ENCODE assay signal across 1 cellular context in the genomic region with DNA sequence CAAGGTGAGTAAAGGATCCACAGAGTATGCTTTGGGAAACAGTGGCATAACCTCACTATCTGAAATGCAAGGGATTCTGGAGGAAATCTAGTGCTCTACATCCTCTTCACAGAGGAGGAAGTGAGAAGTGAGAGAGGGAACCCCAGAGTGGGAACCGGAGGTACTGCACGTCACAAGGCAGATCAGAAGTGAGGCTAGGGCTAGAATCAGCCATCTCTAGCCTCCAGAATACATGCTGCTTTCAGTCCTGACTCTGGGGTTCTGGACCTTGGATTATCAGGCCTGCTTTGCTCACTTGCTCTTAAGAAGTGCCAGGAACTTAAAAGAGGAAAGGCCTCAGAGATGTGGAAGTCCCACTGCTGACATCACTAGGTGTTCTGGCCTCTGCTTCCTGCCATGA.
TF ChIP-seq lines count a peak whose summit lies in the region.

No MANE protein-coding gene starts in this region.

TF ChIP-seq in K562, 482 proteins besides CTCF, POLR2A, EP300 and RAD21 (continued from another document):
- TF ChIP-seq, protein P1, sequence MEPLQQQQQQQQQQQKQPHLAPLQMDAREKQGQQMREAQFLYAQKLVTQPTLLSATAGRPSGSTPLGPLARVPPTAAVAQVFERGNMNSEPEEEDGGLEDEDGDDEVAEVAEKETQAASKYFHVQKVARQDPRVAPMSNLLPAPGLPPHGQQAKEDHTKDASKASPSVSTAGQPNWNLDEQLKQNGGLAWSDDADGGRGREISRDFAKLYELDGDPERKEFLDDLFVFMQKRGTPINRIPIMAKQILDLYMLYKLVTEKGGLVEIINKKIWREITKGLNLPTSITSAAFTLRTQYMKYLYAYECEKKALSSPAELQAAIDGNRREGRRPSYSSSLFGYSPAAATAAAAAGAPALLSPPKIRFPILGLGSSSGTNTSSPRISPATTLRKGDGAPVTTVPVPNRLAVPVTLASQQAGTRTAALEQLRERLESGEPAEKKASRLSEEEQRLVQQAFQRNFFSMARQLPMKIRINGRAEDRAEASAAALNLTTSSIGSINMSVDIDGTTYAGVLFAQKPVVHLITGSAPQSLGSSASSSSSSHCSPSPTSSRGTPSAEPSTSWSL (CRISPR knock-in tag; IDR thresholded peaks at IDR 0.05; ENCODE audit: borderline replicate concordance), result no peak
- TF ChIP-seq NUFIP1 (IDR thresholded peaks at IDR 0.05; ENCODE audit: partially characterized antibody) (no peak), ZNF121 (CRISPR knock-in tag; conservative IDR thresholded peaks at IDR 0.05) (no peak), DEAF1 (CRISPR knock-in tag; IDR thresholded peaks at IDR 0.05) (no peak)
- TF ChIP-seq, protein P2, sequence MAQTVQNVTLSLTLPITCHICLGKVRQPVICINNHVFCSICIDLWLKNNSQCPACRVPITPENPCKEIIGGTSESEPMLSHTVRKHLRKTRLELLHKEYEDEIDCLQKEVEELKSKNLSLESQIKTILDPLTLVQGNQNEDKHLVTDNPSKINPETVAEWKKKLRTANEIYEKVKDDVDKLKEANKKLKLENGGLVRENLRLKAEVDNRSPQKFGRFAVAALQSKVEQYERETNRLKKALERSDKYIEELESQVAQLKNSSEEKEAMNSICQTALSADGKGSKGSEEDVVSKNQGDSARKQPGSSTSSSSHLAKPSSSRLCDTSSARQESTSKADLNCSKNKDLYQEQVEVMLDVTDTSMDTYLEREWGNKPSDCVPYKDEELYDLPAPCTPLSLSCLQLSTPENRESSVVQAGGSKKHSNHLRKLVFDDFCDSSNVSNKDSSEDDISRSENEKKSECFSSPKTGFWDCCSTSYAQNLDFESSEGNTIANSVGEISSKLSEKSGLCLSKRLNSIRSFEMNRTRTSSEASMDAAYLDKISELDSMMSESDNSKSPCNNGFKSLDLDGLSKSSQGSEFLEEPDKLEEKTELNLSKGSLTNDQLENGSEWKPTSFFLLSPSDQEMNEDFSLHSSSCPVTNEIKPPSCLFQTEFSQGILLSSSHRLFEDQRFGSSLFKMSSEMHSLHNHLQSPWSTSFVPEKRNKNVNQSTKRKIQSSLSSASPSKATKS (CRISPR knock-in tag; IDR thresholded peaks at IDR 0.05), result no peak
